Comparison of ENCODE assay signal across 8 cellular contexts in genomic region chr18:77100751-77101355, GRCh38. TPM values are rescaled to one million over a fixed set of nuclear protein-coding genes. Genes with fewer than 3 reads are reported as not detected.
A peak's percentile ranks its signal among the peaks of the same experiment; 100 is the strongest.
DNase-seq lines count a peak whose midpoint lies in the region; ATAC-seq and FAIRE-seq lines count a peak whose summit lies in the region.

No MANE protein-coding gene starts in this region.

- H3K9ac ChIP-seq in mesenchymal stem cell (ENCODE audit: low read length) = peak overlapping the region; percentile 91

- no peak overlapping the region for H2AFZ ChIP-seq in mesenchymal stem cell (ENCODE audit: low read depth, low read length)

- peak overlapping the region; percentile 99 for H4K91ac ChIP-seq in mesenchymal stem cell (ENCODE audit: low read length)

- peak overlapping the region; percentile 57 to 86 for H3K4ac ChIP-seq in mesenchymal stem cell (ENCODE audit: low read depth in 1 of 2, low read length in 2 of 2)

- peak overlapping the region; percentile 86 for H3K4me3 Mint-ChIP-seq in activated naive CD8-positive, alpha-beta T cell

- no peaks in the 10 kb centered on the region for H3K9me3 ChIP-seq in mesenchymal stem cell (ENCODE audit: control insufficient read depth, low read length)

- peak overlapping the region; percentile 82 for H2BK15ac ChIP-seq in mesenchymal stem cell (ENCODE audit: low read depth, poor library complexity, severe bottlenecking)

- peaks cover 6 to 8% of the 10 kb centered on the region in 2 experiments for H3K36me3 ChIP-seq in mesenchymal stem cell (ENCODE audit: control insufficient read depth in 1 of 2, insufficient read depth in 2 of 2, low read depth in 1 of 2, low read length in 2 of 2)

- H3K27me3 Mint-ChIP-seq in activated naive CD8-positive, alpha-beta T cell = no peaks in the 10 kb centered on the region

- H4K8ac ChIP-seq in mesenchymal stem cell (ENCODE audit: low read length) = peak overlapping the region; percentile 79

- peak overlapping the region; percentile 100 for H3K27ac Mint-ChIP-seq in activated naive CD8-positive, alpha-beta T cell

- H3K27me3 ChIP-seq in mesenchymal stem cell (ENCODE audit: control insufficient read depth in 1 of 2, insufficient read depth in 1 of 2, low read length in 2 of 2) = no peaks in the 10 kb centered on the region

- H3K9me3 Mint-ChIP-seq in activated naive CD8-positive, alpha-beta T cell (ENCODE audit: low read depth) = peaks cover 6% of the 10 kb centered on the region

- H2BK5ac ChIP-seq in mesenchymal stem cell (ENCODE audit: low read depth, low read length, poor library complexity, severe bottlenecking) = peak overlapping the region; percentile 87

- H3K79me1 ChIP-seq in mesenchymal stem cell (replicated peaks; ENCODE audit: low read length, poor library complexity, severe bottlenecking) = peaks cover 16% of the 10 kb centered on the region

- peaks cover 22% of the 10 kb centered on the region for H3K36me3 Mint-ChIP-seq in activated naive CD8-positive, alpha-beta T cell

- peak; percentile 35 for DNase-seq in stimulated activated CD4-positive, alpha-beta T cell treated with anti-CD3 and anti-CD28 coated beads, Interleukin-1b, Interleukin-23, amount 100 ng/mL, for 48 hours
- DNase-seq in stimulated activated CD4-positive, alpha-beta T cell treated with anti-CD3 and anti-CD28 coated beads, Interleukin-12 subunit alpha, Interleukin-12 subunit beta, amount 100 ng/mL, for 4 hours = no peak
- DNase-seq in mesenchymal stem cell (no peak), urothelium cell line (ENCODE audit: low spot score) (peak; percentile 45), iPS-NIHi7 (ENCODE audit: extremely low spot score) (no peak), OCI-M2 (lab: John Stamatoyannopoulos, UW; ENCODE audit: unreplicated experiment) (no peak)

- H3K27ac ChIP-seq in mesenchymal stem cell (ENCODE audit: low read length, poor library complexity, severe bottlenecking) = peak overlapping the region; percentile 94

- peak overlapping the region; percentile 82 for H2AK5ac ChIP-seq in mesenchymal stem cell (ENCODE audit: low read length, severe bottlenecking)

- H3K4me2 ChIP-seq in mesenchymal stem cell (ENCODE audit: low read length, poor library complexity, severe bottlenecking) = peak overlapping the region; percentile 0

- 75% methylated on average over 8 of the region's 8 CpGs for WGBS in mesenchymal stem cell

- peak overlapping the region in 1 of 2 experiments; percentile 61 for H3K4me3 ChIP-seq in mesenchymal stem cell (ENCODE audit: insufficient read depth in 1 of 2, low read depth in 1 of 2, low read length in 2 of 2)

- H3K4me1 ChIP-seq in mesenchymal stem cell (ENCODE audit: control insufficient read depth, insufficient read depth, low read depth, low read length) = peaks cover 43% of the 10 kb centered on the region

- H2BK120ac ChIP-seq in mesenchymal stem cell (ENCODE audit: low read depth, low read length) = peak overlapping the region; percentile 96

- ATAC-seq in GM21576 (IDR thresholded peaks at IDR 0.05; ENCODE audit: unreplicated experiment) = no peak

- peak overlapping the region in 1 of 2 experiments; percentile 96 for H3K14ac ChIP-seq in mesenchymal stem cell (ENCODE audit: low read length in 2 of 2)

- peak overlapping the region in 1 of 2 experiments; percentile 97 for H3K23ac ChIP-seq in mesenchymal stem cell (ENCODE audit: low read length in 2 of 2)

- H2BK12ac ChIP-seq in mesenchymal stem cell (ENCODE audit: low read length in 2 of 2) = peak overlapping the region; percentile 92 to 98

- peak overlapping the region; percentile 93 to 94 for H3K18ac ChIP-seq in mesenchymal stem cell (ENCODE audit: low read depth in 1 of 2, low read length in 2 of 2)

- FAIRE-seq in urothelium cell line (lab: Jason Lieb, UNC) = no peak

- H3K4me1 Mint-ChIP-seq in activated naive CD8-positive, alpha-beta T cell (ENCODE audit: low read depth) = peaks cover 93% of the 10 kb centered on the region

RNA-seq across cellular contexts. Expression of gene MBP, which starts 31.7 kb away (rescaled TPM):
- polyA plus RNA-seq in mesenchymal stem cell (2013, experiment 1 of 2) = 7.6 TPM
- 8.8 TPM for polyA plus RNA-seq in mesenchymal stem cell (2013, experiment 2 of 2)

Comparison
In these comparisons a context has a peak if more than half of its experiments do, and no peak if none do; other contexts are left out.
1. DNase-seq: peak in stimulated activated CD4-positive, alpha-beta T cell treated with anti-CD3 and anti-CD28 coated beads, Interleukin-1b, Interleukin-23, amount 100 ng/mL, for 48 hours (single experiment) and urothelium cell line (single experiment); none in stimulated activated CD4-positive, alpha-beta T cell treated with anti-CD3 and anti-CD28 coated beads, Interleukin-12 subunit alpha, Interleukin-12 subunit beta, amount 100 ng/mL, for 4 hours (single experiment), mesenchymal stem cell (single experiment), iPS-NIHi7 (single experiment) and OCI-M2 (single experiment).